ENCODE assay signal across 22 cellular contexts in the genomic region with DNA sequence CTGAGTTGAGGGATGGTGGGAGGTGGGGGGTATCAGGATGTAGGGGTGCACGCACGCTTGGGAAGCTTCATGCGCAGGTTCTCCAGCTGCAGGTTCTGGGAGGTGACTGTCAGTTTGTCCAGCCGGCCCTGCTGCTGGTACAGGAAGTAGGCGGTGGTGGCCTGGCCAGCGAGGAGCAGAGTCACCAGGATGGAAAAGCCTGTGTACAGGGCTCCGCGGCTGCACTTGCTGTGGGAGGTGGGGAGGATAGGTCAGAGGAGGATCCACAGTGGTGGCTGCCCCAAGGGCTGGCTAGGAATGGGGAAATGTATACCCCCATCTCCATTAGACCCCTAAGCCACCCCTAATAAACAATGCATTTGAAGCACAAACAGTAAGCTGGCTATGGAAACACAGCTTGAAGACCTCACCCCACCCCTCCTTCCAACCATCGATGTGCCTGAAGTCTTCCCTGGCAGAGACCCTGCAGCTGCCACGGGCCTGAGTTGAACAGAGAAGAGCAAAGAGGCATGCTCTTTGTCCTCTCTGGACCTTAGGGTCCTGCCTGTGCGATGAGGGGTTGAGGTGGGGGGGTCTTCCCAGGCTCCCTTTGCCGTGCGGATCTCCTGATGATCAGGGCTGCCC. TPM values are rescaled to one million over a fixed set of nuclear protein-coding genes. Genes with fewer than 3 reads are reported as not detected.
A peak's percentile ranks its signal among the peaks of the same experiment; 100 is the strongest.
DNase-seq lines count a peak whose midpoint lies in the region; ATAC-seq and TF ChIP-seq lines count a peak whose summit lies in the region.
"Had no signal": no experiment of that assay in that cellular context is flagged by ENCODE, and none has a peak within 500 bp of the region (broad histone marks: within the 10 kb centered on the region; RNA-seq: fewer than 3 reads in every experiment).

No MANE protein-coding gene starts in this region.

- H3K4me1 ChIP-seq in BLaER1 treated with 17β-estradiol and CSF1 and Interleukin-3, amounts not matched to agents 10 nM and 100 nM = peaks cover 44 to 66% (median 59%) of the 10 kb centered on the region in 10 experiments
- H3K4me1 ChIP-seq in OCI-LY1 (ENCODE audit: insufficient read depth, low read length, severe bottlenecking) (peaks cover 54% of the 10 kb centered on the region), mesendoderm (ENCODE audit: control insufficient read depth, low read depth, low read length) (peaks cover 3% of the 10 kb centered on the region)

- no peak overlapping the region for H3K23ac ChIP-seq in mesendoderm (ENCODE audit: low read length)

- no peak for TF ChIP-seq CTCF in OCI-LY1 (IDR thresholded peaks at IDR 0.05; ENCODE audit: low read length)

- H2BK15ac ChIP-seq in mesendoderm (replicated peaks; ENCODE audit: low read depth) = no peak overlapping the region

- no peak overlapping the region for H3K4me3 ChIP-seq in BLaER1 treated with 17β-estradiol and CSF1 and Interleukin-3, amounts not matched to agents 10 nM and 100 nM
- H3K4me3 ChIP-seq in OCI-LY1 (ENCODE audit: low read depth, low read length, poor library complexity, severe bottlenecking) = peak overlapping the region; percentile 28
- no peak overlapping the region for H3K4me3 ChIP-seq in mesendoderm (ENCODE audit: low read length)
- H3K4me3 ChIP-seq: ovary had no signal

- H3K56ac ChIP-seq in mesendoderm (ENCODE audit: low read length) = peak overlapping the region; percentile 7

- H3K4ac ChIP-seq in mesendoderm (ENCODE audit: low read depth, low read length) = no peak overlapping the region

- H3K4me2 ChIP-seq in BLaER1 treated with 17β-estradiol and CSF1 and Interleukin-3, amounts not matched to agents 10 nM and 100 nM = peak overlapping the region; percentile 20 to 99 (median 96); a peak in 19 of 22 replicates
- H3K4me2 ChIP-seq in OCI-LY1 (ENCODE audit: low read length) = peak overlapping the region; percentile 53; the same call in 1 of the 2 replicates
- no peak overlapping the region for H3K4me2 ChIP-seq in mesendoderm (ENCODE audit: low read length)

- H4K5ac ChIP-seq in mesendoderm (ENCODE audit: low read length) = no peak overlapping the region

- no peaks in the 10 kb centered on the region for H3K9me3 ChIP-seq in BLaER1 treated with 17β-estradiol and CSF1 and Interleukin-3, amounts not matched to agents 10 nM and 100 nM (replicated peaks in 1 of 11)
- no peaks in the 10 kb centered on the region for H3K9me3 ChIP-seq in OCI-LY1 (ENCODE audit: low read length)
- H3K9me3 ChIP-seq: esophagus squamous epithelium, ovary had no signal

- peaks cover 63 to 97% (median 86%) of the 10 kb centered on the region in 11 experiments; a peak in 21 of 22 replicates for H4K20me1 ChIP-seq in BLaER1 treated with 17β-estradiol and CSF1 and Interleukin-3, amounts not matched to agents 10 nM and 100 nM
- H4K20me1 ChIP-seq in OCI-LY1 (ENCODE audit: insufficient read depth, low read length) = no peaks in the 10 kb centered on the region

- no peak for DNase-seq in mesendoderm
- DNase-seq in AG08395 (ENCODE audit: low spot score) = no peak
- DNase-seq: activated CD4-positive, CD25-positive, alpha-beta regulatory T cell; AML-193; brain microvascular endothelial cell; dorsolateral prefrontal cortex; esophagus squamous epithelium; H7; head of caudate nucleus; midbrain; NCI-H1694 treated with DMSO at 0.1 percent for 48 hours; NCI-H446; ovary; SIG-M5; stimulated activated CD4-positive, alpha-beta T cell treated with anti-CD3 and anti-CD28 coated beads, Interleukin-1b, Interleukin-23, amount 100 ng/mL, for 48 hours; T-helper 2 cell had no signal

- no peaks in the 10 kb centered on the region for H3K79me1 ChIP-seq in mesendoderm (ENCODE audit: low read length)

- H2AK5ac ChIP-seq in mesendoderm (ENCODE audit: low read length) = no peak overlapping the region

- peak overlapping the region in 10 of 11 experiments; percentile 90 to 98 (median 94); a peak in 17 of 22 replicates for H3K27ac ChIP-seq in BLaER1 treated with 17β-estradiol and CSF1 and Interleukin-3, amounts not matched to agents 10 nM and 100 nM
- peak overlapping the region; percentile 62 for H3K27ac ChIP-seq in OCI-LY1 (ENCODE audit: low read depth, low read length, poor library complexity, severe bottlenecking)
- no peak overlapping the region for H3K27ac ChIP-seq in mesendoderm (ENCODE audit: low read depth, low read length)
- H3K27ac ChIP-seq: brain microvascular endothelial cell, ovary had no signal

- peaks cover 7% of the 10 kb centered on the region; the same call in 1 of the 2 replicates for H3K79me2 ChIP-seq in OCI-LY1 (ENCODE audit: insufficient read depth, low read length)
- no peaks in the 10 kb centered on the region for H3K79me2 ChIP-seq in mesendoderm (ENCODE audit: control insufficient read depth, insufficient read depth, low read length)

- H3K27me3 ChIP-seq in BLaER1 treated with 17β-estradiol and CSF1 and Interleukin-3, amounts not matched to agents 10 nM and 100 nM = no peaks in the 10 kb centered on the region
- H3K27me3 ChIP-seq in OCI-LY1 (ENCODE audit: insufficient read depth, low read length) (no peaks in the 10 kb centered on the region), mesendoderm (ENCODE audit: insufficient read depth, low read length, poor library complexity) (no peaks in the 10 kb centered on the region)
- H3K27me3 ChIP-seq: brain microvascular endothelial cell, dorsolateral prefrontal cortex, esophagus squamous epithelium, ovary had no signal

- H3K36me3 ChIP-seq in BLaER1 treated with 17β-estradiol and CSF1 and Interleukin-3, amounts not matched to agents 10 nM and 100 nM = peaks cover 67 to 78% (median 74%) of the 10 kb centered on the region in 11 experiments
- H3K36me3 ChIP-seq in OCI-LY1 (ENCODE audit: insufficient read depth, low read length) = peaks cover 65% of the 10 kb centered on the region
- peaks cover 2% of the 10 kb centered on the region for H3K36me3 ChIP-seq in mesendoderm (ENCODE audit: control insufficient read depth, insufficient read depth, low read length)
- H3K36me3 ChIP-seq: ovary had no signal

- H4K8ac ChIP-seq in mesendoderm (ENCODE audit: low read depth, low read length) = no peak overlapping the region

- peaks cover 12% of the 10 kb centered on the region for H3F3A ChIP-seq in OCI-LY1 (ENCODE audit: insufficient read depth, low read length)

- peak overlapping the region in 9 of 11 experiments; percentile 38 to 97 (median 96); a peak in 14 of 22 replicates for H3K9ac ChIP-seq in BLaER1 treated with 17β-estradiol and CSF1 and Interleukin-3, amounts not matched to agents 10 nM and 100 nM
- H3K9ac ChIP-seq in OCI-LY1 (ENCODE audit: low read length) = no peak overlapping the region
- H3K9ac ChIP-seq in mesendoderm (ENCODE audit: low read length) = no peak overlapping the region

- H3K18ac ChIP-seq in mesendoderm (ENCODE audit: low read length) = no peak overlapping the region

- no peak overlapping the region for H2BK120ac ChIP-seq in mesendoderm (ENCODE audit: low read depth, low read length)

- no peaks in the 10 kb centered on the region for H3K9me2 ChIP-seq in OCI-LY1 (ENCODE audit: low read depth, low read length)

- ATAC-seq in HG02588 (IDR thresholded peaks at IDR 0.05; ENCODE audit: unreplicated experiment) (no peak), GM21360 (IDR thresholded peaks at IDR 0.05; ENCODE audit: unreplicated experiment) (no peak)
- ATAC-seq: sciatic nerve had no signal

- no peak overlapping the region for H2BK5ac ChIP-seq in mesendoderm (ENCODE audit: low read length)

- no CpG with 5 or more reads among the region's 13 CpGs for WGBS in mesendoderm (ENCODE audit: extremely low coverage, insufficient coverage, low lambda C conversion rate)

- peak; percentile 13 for TF ChIP-seq POLR2A in GM10847 (IDR thresholded peaks at IDR 0.05; ENCODE audit: extremely low read depth, insufficient read length)

- no peak overlapping the region for H2AFZ ChIP-seq in OCI-LY1 (ENCODE audit: low read length)

RNA-seq across cellular contexts. Expression of a gene that starts 5.5 kb away (rescaled TPM):
- 61.0 TPM for polyA plus RNA-seq in mesendoderm (2013, experiment 1 of 2)
- 63.7 TPM for polyA plus RNA-seq in mesendoderm (2013, experiment 2 of 2)

RNA-seq across cellular contexts. Expression of a gene that starts 42.3 kb away (rescaled TPM):
- polyA plus RNA-seq in mesendoderm (2013, experiment 1 of 2) = 4,258 TPM
- 4,342 TPM for polyA plus RNA-seq in mesendoderm (2013, experiment 2 of 2)

RNA-seq across cellular contexts. Expression of a gene that starts 49.7 kb away (rescaled TPM):
- 79.8 TPM for polyA plus RNA-seq in mesendoderm (2013, experiment 1 of 2)
- 80.6 TPM for polyA plus RNA-seq in mesendoderm (2013, experiment 2 of 2)

Comparison
In these comparisons a context has a peak if more than half of its experiments do, and no peak if none do; other contexts are left out.
1. H3K9ac ChIP-seq: peak in BLaER1 treated with 17β-estradiol and CSF1 and Interleukin-3, amounts not matched to agents 10 nM and 100 nM (9 of 11); none in OCI-LY1 (single experiment) and mesendoderm (single experiment).